8 cellular contexts compared by ENCODE assay signal in the genomic region with DNA sequence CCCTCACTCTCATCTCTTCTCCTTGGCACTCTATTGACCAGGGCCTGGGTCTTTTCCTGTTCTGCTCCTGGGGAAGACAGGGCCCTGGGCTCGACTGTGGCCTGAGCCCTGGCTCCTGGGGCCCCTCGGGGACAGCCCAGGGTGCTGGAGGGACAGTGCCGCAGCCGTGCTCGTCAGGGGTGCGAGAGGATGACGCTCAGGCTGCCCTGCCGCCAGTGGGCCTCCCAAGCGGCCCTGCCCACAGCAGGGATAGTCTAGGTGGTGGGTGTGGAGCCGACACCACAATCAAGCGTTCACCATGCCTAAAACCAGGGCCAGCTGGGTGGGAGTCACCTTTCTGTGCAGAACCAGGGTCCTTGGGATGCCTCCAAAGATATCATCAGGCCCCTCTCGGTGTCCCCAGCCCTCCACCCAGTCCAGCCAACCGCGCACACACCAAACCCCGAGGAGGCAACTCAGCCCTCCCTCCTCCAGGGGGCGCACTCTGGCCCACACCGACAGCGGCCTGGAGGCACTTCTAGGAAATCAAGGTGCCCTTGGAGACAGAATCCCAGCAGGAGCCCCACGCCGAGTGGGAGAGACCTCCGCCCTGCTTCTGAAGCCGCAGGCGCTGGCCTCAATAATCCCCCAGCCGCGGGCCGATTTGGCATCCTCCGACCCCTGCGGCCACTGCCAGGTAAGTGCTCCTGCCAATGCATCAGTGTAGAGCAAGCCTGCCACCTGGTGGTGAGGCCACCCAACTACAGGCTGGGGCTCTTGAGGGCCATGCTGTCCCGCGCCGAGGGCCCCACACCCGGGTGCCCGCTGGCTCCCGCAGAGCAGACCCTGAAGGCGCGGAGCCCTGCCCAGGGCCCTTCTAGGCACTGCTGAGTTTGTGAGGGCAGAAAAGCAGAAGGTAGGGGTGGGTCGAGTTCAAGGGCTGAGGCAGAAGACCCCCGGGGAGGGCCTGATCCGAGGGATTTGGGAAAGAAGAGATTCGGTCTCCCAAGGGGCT.
DNase-seq lines count a peak whose midpoint lies in the region; ATAC-seq, FAIRE-seq and TF ChIP-seq lines count a peak whose summit lies in the region.

No MANE protein-coding gene starts in this region.

- H3K27me3 ChIP-seq in NT2/D1 (ENCODE audit: insufficient read depth, insufficient read length): no peaks in the 10 kb centered on the region

- DNase-seq in AG10803 (ENCODE audit: low read depth) (peak; percentile 25), GM19239 (ENCODE audit: insufficient read length, low spot score) (peak; percentile 67), NT2/D1 (ENCODE audit: low read depth, low spot score) (peak; percentile 64), fibroblast of mammary gland (ENCODE audit: low read depth) (peak; percentile 37)
- peak; percentile 85 for DNase-seq in activated T-cell treated with anti-CD3 and anti-CD28 coated beads, Interleukin-2, amount 50 U/mL, for 24 hours
- peak; percentile 74 for DNase-seq in natural killer cell treated with Interleukin-12 subunit alpha and Interleukin-12 subunit beta and Interleukin-15 and Interleukin-18, amount 100 ng/mL, for 72 hours (ENCODE audit: low spot score)
- DNase-seq in stimulated activated naive CD4-positive, alpha-beta T cell treated with Interleukin-2 at 50 U/mL for 16 hours (lab: John Stamatoyannopoulos, UW): peak; percentile 50

- H3K9me3 Mint-ChIP-seq in activated T-cell treated with anti-CD3 and anti-CD28 coated beads, Interleukin-2, amount 50 U/mL, for 24 hours: no peaks in the 10 kb centered on the region
- no peaks in the 10 kb centered on the region for H3K9me3 Mint-ChIP-seq in natural killer cell treated with Interleukin-12 subunit alpha and Interleukin-12 subunit beta and Interleukin-15 and Interleukin-18, amount 100 ng/mL, for 72 hours

- peak; percentile 63 for TF ChIP-seq CTCF in AG10803 (conservative IDR thresholded peaks at IDR 0.05; ENCODE audit: low read length)
- peak; percentile 42 for TF ChIP-seq CTCF in fibroblast of mammary gland (conservative IDR thresholded peaks at IDR 0.05; ENCODE audit: control insufficient read depth, insufficient read depth, low read depth, low read length)

- H3K4me3 Mint-ChIP-seq in activated T-cell treated with anti-CD3 and anti-CD28 coated beads, Interleukin-2, amount 50 U/mL, for 24 hours: peak overlapping the region; percentile 53
- no peak overlapping the region for H3K4me3 Mint-ChIP-seq in natural killer cell treated with Interleukin-12 subunit alpha and Interleukin-12 subunit beta and Interleukin-15 and Interleukin-18, amount 100 ng/mL, for 72 hours

- no peaks in the 10 kb centered on the region for H3K4me1 Mint-ChIP-seq in activated T-cell treated with anti-CD3 and anti-CD28 coated beads, Interleukin-2, amount 50 U/mL, for 24 hours (ENCODE audit: low read depth)
- H3K4me1 Mint-ChIP-seq in natural killer cell treated with Interleukin-12 subunit alpha and Interleukin-12 subunit beta and Interleukin-15 and Interleukin-18, amount 100 ng/mL, for 72 hours (ENCODE audit: low read depth in 2 of 2): no peaks in the 10 kb centered on the region

- H3K9me3 ChIP-seq in NT2/D1 (ENCODE audit: insufficient read depth, low read length): no peaks in the 10 kb centered on the region

- H3K27ac Mint-ChIP-seq in activated T-cell treated with anti-CD3 and anti-CD28 coated beads, Interleukin-2, amount 50 U/mL, for 24 hours: no peak overlapping the region
- H3K27ac Mint-ChIP-seq in natural killer cell treated with Interleukin-12 subunit alpha and Interleukin-12 subunit beta and Interleukin-15 and Interleukin-18, amount 100 ng/mL, for 72 hours: no peak overlapping the region

- H3K9ac ChIP-seq in NT2/D1 (ENCODE audit: insufficient read length, low read depth): no peak overlapping the region

- no peaks in the 10 kb centered on the region for H3K36me3 Mint-ChIP-seq in activated T-cell treated with anti-CD3 and anti-CD28 coated beads, Interleukin-2, amount 50 U/mL, for 24 hours (ENCODE audit: low read depth)
- no peaks in the 10 kb centered on the region for H3K36me3 Mint-ChIP-seq in natural killer cell treated with Interleukin-12 subunit alpha and Interleukin-12 subunit beta and Interleukin-15 and Interleukin-18, amount 100 ng/mL, for 72 hours

- peak; percentile 78 for ATAC-seq in HG03520 (IDR thresholded peaks at IDR 0.05; ENCODE audit: unreplicated experiment)
- peak; percentile 72 to 79 for ATAC-seq in natural killer cell treated with Interleukin-12 subunit alpha and Interleukin-12 subunit beta and Interleukin-15 and Interleukin-18, amount 100 ng/mL, for 72 hours

- peak; percentile 72 for FAIRE-seq in GM19239 (lab: Jason Lieb, UNC)

- H3K4me1 ChIP-seq in NT2/D1 (ENCODE audit: insufficient read depth, insufficient read length): peaks cover 6% of the 10 kb centered on the region

- no peaks in the 10 kb centered on the region for H3K36me3 ChIP-seq in NT2/D1 (ENCODE audit: insufficient read depth, insufficient read length, low read length)

- peaks cover 24% of the 10 kb centered on the region for H3K27me3 Mint-ChIP-seq in activated T-cell treated with anti-CD3 and anti-CD28 coated beads, Interleukin-2, amount 50 U/mL, for 24 hours
- H3K27me3 Mint-ChIP-seq in natural killer cell treated with Interleukin-12 subunit alpha and Interleukin-12 subunit beta and Interleukin-15 and Interleukin-18, amount 100 ng/mL, for 72 hours: peaks cover 10 to 12% of the 10 kb centered on the region in 2 donors

- H3K4me3 ChIP-seq in AG10803 (ENCODE audit: low read length) (no peak overlapping the region), NT2/D1 (ENCODE audit: insufficient read length, low read depth) (no peak overlapping the region), fibroblast of mammary gland (ENCODE audit: control insufficient read depth, low read depth, low read length) (no peak overlapping the region)

Comparison
In these comparisons a context has a peak if more than half of its experiments do, and no peak if none do; other contexts are left out.
1. DNase-seq: peak in every context shown above with its lines; median percentile 85 in activated T-cell treated with anti-CD3 and anti-CD28 coated beads, Interleukin-2, amount 50 U/mL, for 24 hours; 74 in natural killer cell treated with Interleukin-12 subunit alpha and Interleukin-12 subunit beta and Interleukin-15 and Interleukin-18, amount 100 ng/mL, for 72 hours; 67 in GM19239; 64 in NT2/D1; 50 in stimulated activated naive CD4-positive, alpha-beta T cell treated with Interleukin-2 at 50 U/mL for 16 hours; 37 in fibroblast of mammary gland; 25 in AG10803.